ENCODE assay signal across 8 cellular contexts in genomic region chr14:76768201-76768656, GRCh38. TPM values are rescaled to one million over a fixed set of nuclear protein-coding genes. Genes with fewer than 3 reads are reported as not detected.
DNase-seq lines count a peak whose midpoint lies in the region; ATAC-seq and TF ChIP-seq lines count a peak whose summit lies in the region.

No MANE protein-coding gene starts in this region.

- H2AFZ ChIP-seq in OCI-LY7 (ENCODE audit: low read length) = peak overlapping the region; percentile 44
- no peak overlapping the region for H2AFZ ChIP-seq in hepatocyte

- no peak overlapping the region for H3K4me3 Mint-ChIP-seq in progenitor cell of endocrine pancreas (ENCODE audit: low read depth)

- no peak for TF ChIP-seq CTCF in GM13976 (IDR thresholded peaks at IDR 0.05; ENCODE audit: borderline replicate concordance, control extremely low read depth, extremely low read depth, insufficient read depth, missing control alignments)
- no peak for TF ChIP-seq CTCF in OCI-LY7 (conservative IDR thresholded peaks at IDR 0.05; ENCODE audit: low read length)
- no peak for TF ChIP-seq CTCF in progenitor cell of endocrine pancreas (IDR thresholded peaks at IDR 0.05; ENCODE audit: unreplicated experiment)
- no peak for TF ChIP-seq CTCF in hepatocyte (IDR thresholded peaks at IDR 0.05; ENCODE audit: poor library complexity)

- ATAC-seq in HG02763 (IDR thresholded peaks at IDR 0.05; ENCODE audit: unreplicated experiment) = peak; percentile 64

- BruUV-seq in OCI-LY7 (replicated peaks; lab: Mats Ljungman, UMichigan) = no TSS peak

- in situ Hi-C loops in GM13976 (cut with MboI; ENCODE audit: low sequenced_read_pairs, unreplicated experiment) = no loop called here

- H3K27ac Mint-ChIP-seq in progenitor cell of endocrine pancreas = no peak overlapping the region

- peaks cover 19% of the 10 kb centered on the region for H3K4me1 Mint-ChIP-seq in progenitor cell of endocrine pancreas (ENCODE audit: low read depth)

- H3K27me3 ChIP-seq in hepatocyte = peaks cover 2% of the 10 kb centered on the region

- intact Hi-C loops in OCI-LY7 (cut with micrococcal nuclease; ENCODE audit: unreplicated experiment) = no loop called here

- 38% methylated on average over 11 of the region's 11 CpGs for WGBS in hepatocyte (ENCODE audit: low lambda C conversion rate, missing lambda C conversion rate)

- H3K36me3 Mint-ChIP-seq in progenitor cell of endocrine pancreas (ENCODE audit: insufficient read depth) = peaks cover 7% of the 10 kb centered on the region

- CTCF ChIA-PET in OCI-LY7 (lab: Charles Lee; ENCODE audit: unreplicated experiment) = no interaction called here

- no peaks in the 10 kb centered on the region for H4K20me1 ChIP-seq in OCI-LY7 (ENCODE audit: insufficient read depth, low read length)
- H4K20me1 ChIP-seq in hepatocyte (ENCODE audit: insufficient read depth, poor library complexity, severe bottlenecking) = no peaks in the 10 kb centered on the region

- H3K9me3 ChIP-seq in OCI-LY7 (ENCODE audit: low read length) (no peaks in the 10 kb centered on the region), hepatocyte (ENCODE audit: low read depth) (no peaks in the 10 kb centered on the region)

- POLR2A ChIA-PET in OCI-LY7 (lab: Charles Lee) = interaction anchor here (1.7 kb wide), 1 partner anchor 13 kb away, joined by 3 read pairs; no protein-coding TSS in a partner anchor

- H3K4me3 ChIP-seq in OCI-LY7 (ENCODE audit: low read depth, low read length, poor library complexity, severe bottlenecking) (no peak overlapping the region), hepatocyte (no peak overlapping the region)

- H3K79me2 ChIP-seq in OCI-LY7 (ENCODE audit: insufficient read depth, low read depth, low read length) = no peaks in the 10 kb centered on the region
- no peaks in the 10 kb centered on the region for H3K79me2 ChIP-seq in hepatocyte

- H3K36me3 ChIP-seq in OCI-LY7 (ENCODE audit: insufficient read depth, low read length) = no peaks in the 10 kb centered on the region
- no peaks in the 10 kb centered on the region for H3K36me3 ChIP-seq in hepatocyte (replicated peaks; ENCODE audit: insufficient read depth, low read depth)

- H3K4me2 ChIP-seq in OCI-LY7 (ENCODE audit: low read length) (no peak overlapping the region), hepatocyte (no peak overlapping the region)

- H3K4me1 ChIP-seq in OCI-LY7 (ENCODE audit: insufficient read depth, low read length, poor library complexity, severe bottlenecking) (peaks cover 11% of the 10 kb centered on the region), hepatocyte (ENCODE audit: insufficient read depth) (peaks cover 10% of the 10 kb centered on the region)

- no peak overlapping the region for H3K27ac ChIP-seq in OCI-LY7 (ENCODE audit: low read depth, low read length, poor library complexity, severe bottlenecking)
- no peak overlapping the region for H3K27ac ChIP-seq in hepatocyte

- H3K27me3 Mint-ChIP-seq in progenitor cell of endocrine pancreas = peaks cover 8% of the 10 kb centered on the region

- H3K9me2 ChIP-seq in OCI-LY7 (ENCODE audit: insufficient read depth, low read length) = no peaks in the 10 kb centered on the region
- H3K9me2 ChIP-seq in hepatocyte (replicated peaks; ENCODE audit: insufficient read depth) = no peaks in the 10 kb centered on the region

- DNase-seq in GM13976 (ENCODE audit: low spot score) (peak; percentile 85), OCI-LY7 (ENCODE audit: low spot score) (peak; percentile 8), activated gamma-delta T cell treated with Interleukin-2 at 50 U/mL for 16 hours (peak; percentile 57), iPS-NIHi7 (ENCODE audit: extremely low spot score) (peak; percentile 75), progenitor cell of endocrine pancreas (ENCODE audit: low spot score, unreplicated experiment) (no peak), hepatocyte (ENCODE audit: low spot score) (no peak)
- DNase-seq in stimulated activated CD4-positive, alpha-beta T cell treated with anti-CD3 and anti-CD28 coated beads, Interleukin-2, amount 100 ng/mL, for 4 hours (ENCODE audit: low read depth) = peak; percentile 22

- H3K9me3 Mint-ChIP-seq in progenitor cell of endocrine pancreas (ENCODE audit: low read depth) = no peaks in the 10 kb centered on the region

RNA-seq across cellular contexts. Expression of gene VASH1, which starts 7.0 kb away (rescaled TPM):
- not detected in 2 replicates for total RNA-seq in OCI-LY7 (2014; rRNA removed; shearing (Covaris generic))
- total RNA-seq in OCI-LY7 (2022) (not detected in 2 replicates), progenitor cell of endocrine pancreas (37.1 and 43.2 TPM in 2 replicates), hepatocyte (4.8 and 6.8 TPM in 2 replicates)
- 6.0 and 6.3 TPM in 2 replicates for polyA plus RNA-seq in hepatocyte

RNA-seq across cellular contexts. Expression of gene ANGEL1, which starts 44.5 kb away (rescaled TPM):
- total RNA-seq in OCI-LY7 (2014; rRNA removed; shearing (Covaris generic)) = 16.1 and 17.6 TPM in 2 replicates
- total RNA-seq in OCI-LY7 (2022) (33.7 and 36.4 TPM in 2 replicates), progenitor cell of endocrine pancreas (121 and 129 TPM in 2 replicates), hepatocyte (15.3 and 18.7 TPM in 2 replicates)
- polyA plus RNA-seq in hepatocyte = 11.0 and 15.8 TPM in 2 replicates

RNA-seq across cellular contexts. Expression of gene LRRC74A, which starts 58.0 kb away (rescaled TPM):
- not detected in 2 replicates for total RNA-seq in OCI-LY7 (2014; rRNA removed; shearing (Covaris generic))
- total RNA-seq in OCI-LY7 (2022) = not detected in 2 replicates
- total RNA-seq in progenitor cell of endocrine pancreas = not detected in 2 replicates
- not detected in 2 replicates for total RNA-seq in hepatocyte
- polyA plus RNA-seq in hepatocyte = not detected in 2 replicates

Comparison
In these comparisons a context has a peak if more than half of its experiments do, and no peak if none do; other contexts are left out.
1. DNase-seq: peak in GM13976 (single experiment), OCI-LY7 (single experiment), activated gamma-delta T cell treated with Interleukin-2 at 50 U/mL for 16 hours (single experiment), iPS-NIHi7 (single experiment) and stimulated activated CD4-positive, alpha-beta T cell treated with anti-CD3 and anti-CD28 coated beads, Interleukin-2, amount 100 ng/mL, for 4 hours (single experiment); none in progenitor cell of endocrine pancreas (single experiment) and hepatocyte (single experiment).